In the genomic region with DNA sequence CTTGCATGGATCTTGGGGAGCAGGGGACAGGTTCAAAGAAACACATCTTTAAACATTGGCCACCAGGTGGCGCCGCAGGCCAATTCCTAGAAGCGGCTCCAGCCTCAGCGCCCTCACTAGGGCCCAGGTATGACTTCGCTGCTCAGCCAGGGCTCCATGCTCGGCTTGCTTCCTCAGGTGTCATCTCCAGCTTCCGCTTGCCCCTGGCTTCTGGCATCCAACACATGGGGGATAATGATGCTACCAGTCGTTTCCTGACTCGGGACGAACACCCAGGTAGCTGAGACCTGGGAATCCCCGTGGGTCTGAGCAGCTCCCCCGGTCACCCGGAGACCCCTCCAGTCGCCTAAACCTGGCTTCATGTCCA, we compare ENCODE assay signal across 8 cellular contexts. TPM values are rescaled to one million over a fixed set of nuclear protein-coding genes. Genes with fewer than 3 reads are reported as not detected.
DNase-seq lines count a peak whose midpoint lies in the region; ATAC-seq and TF ChIP-seq lines count a peak whose summit lies in the region.

No MANE protein-coding gene starts in this region.

- peaks cover 31% of the 10 kb centered on the region for H3K4me1 ChIP-seq in PC-9 (replicated peaks; ENCODE audit: insufficient read depth)
- peaks cover 0 to 19% (median 13%) of the 10 kb centered on the region in 3 donors for H3K4me1 ChIP-seq in esophagus squamous epithelium

- TF ChIP-seq RAD21 in Ishikawa (IDR thresholded peaks at IDR 0.05; ENCODE audit: low read depth): peak; percentile 94

- H3F3A ChIP-seq in PC-9 (ENCODE audit: insufficient read depth, low read depth): peaks cover 8% of the 10 kb centered on the region; the same call in 1 of the 2 replicates

- H3K36me3 ChIP-seq in PC-9 (ENCODE audit: low read depth) (no peaks in the 10 kb centered on the region), esophagus squamous epithelium (no peaks in the 10 kb centered on the region)

- no TSS peak for BruUV-seq in PC-9 (replicated peaks; lab: Mats Ljungman, UMichigan)

- peaks cover 42% of the 10 kb centered on the region for H3K36me3 Mint-ChIP-seq in nephron (ENCODE audit: low read depth)

- TF ChIP-seq EP300 in Ishikawa (IDR thresholded peaks at IDR 0.05; ENCODE audit: borderline replicate concordance): no peak

- H3K27me3 Mint-ChIP-seq in nephron (ENCODE audit: low read depth): no peaks in the 10 kb centered on the region

- peaks cover 36% of the 10 kb centered on the region for H3K4me1 Mint-ChIP-seq in nephron

- CTCF ChIA-PET in PC-9 (lab: Charles Lee): interaction anchor here (0.6 to 1.1 kb wide), 3 partner anchors 32 to 160 kb away, joined by 3 to 7 read pairs (median 6); no protein-coding TSS in a partner anchor

- peak overlapping the region; percentile 50 to 82 (median 79) for H3K27ac Mint-ChIP-seq in nephron

- 11 to 63% methylated on average over 7 to 10 of the region's 14 CpGs for WGBS in esophagus squamous epithelium, 2 donors

- H3K4me3 ChIP-seq in PC-9 (no peak overlapping the region), esophagus squamous epithelium (no peak overlapping the region)

- H4K20me1 ChIP-seq in PC-9 (ENCODE audit: insufficient read depth): no peaks in the 10 kb centered on the region

- H3K9me3 Mint-ChIP-seq in nephron: no peaks in the 10 kb centered on the region

- intact Hi-C loops in PC-9 (cut with micrococcal nuclease; ENCODE audit: unreplicated experiment): loop anchor here (1.0 to 10.0 kb wide), 4 partner anchors 39 to 356 kb away; no protein-coding TSS in a partner anchor
- intact Hi-C loops in esophagus squamous epithelium (cut with DNase I): loop anchor here (5.0 kb wide), 1 partner anchor 136 kb away; no protein-coding TSS in a partner anchor

- H3K9me3 ChIP-seq in PC-9 (ENCODE audit: insufficient read depth, low read depth): no peaks in the 10 kb centered on the region
- no peaks in the 10 kb centered on the region for H3K9me3 ChIP-seq in esophagus squamous epithelium

- POLR2A ChIA-PET in PC-9 (lab: Charles Lee; ENCODE audit: unreplicated experiment): no interaction called here

- H3K27ac ChIP-seq in PC-9 (no peak overlapping the region), esophagus squamous epithelium (no peak overlapping the region)

- H3K27me3 ChIP-seq in PC-9 (ENCODE audit: insufficient read depth, low read depth) (no peaks in the 10 kb centered on the region), esophagus squamous epithelium (no peaks in the 10 kb centered on the region)

- TF ChIP-seq CTCF in GM12872 (IDR thresholded peaks at IDR 0.05; ENCODE audit: insufficient read depth, low read depth, low read length) (peak; percentile 84), PC-9 (conservative IDR thresholded peaks at IDR 0.05) (peak; percentile 92), esophagus squamous epithelium (IDR thresholded peaks at IDR 0.05) (peak; percentile 85 to 92 (median 88)), nephron (IDR thresholded peaks at IDR 0.05; ENCODE audit: unreplicated experiment in 3 of 3) (peak; percentile 82 to 89 (median 84))

- peak; percentile 81 to 84 for DNase-seq in PC-9
- peak; percentile 90 for DNase-seq in activated T-cell treated with anti-CD3 and anti-CD28 coated beads, Interleukin-2, amount 50 U/mL, for 1 hour
- no peak for DNase-seq in esophagus squamous epithelium (lab: John Stamatoyannopoulos, UW)
- DNase-seq in stimulated activated naive CD8-positive, alpha-beta T cell treated with anti-CD3 and anti-CD28 coated beads, Interleukin-15, Interleukin-2, amounts not matched to agents 100 U/mL and 50 U/mL, for 24 hours: peak; percentile 92

- ATAC-seq in stimulated activated naive CD8-positive, alpha-beta T cell treated with anti-CD3 and anti-CD28 coated beads, Interleukin-15, Interleukin-2, amounts not matched to agents 100 U/mL and 50 U/mL, for 24 hours: peak; percentile 94
- ATAC-seq in HG03565 (IDR thresholded peaks at IDR 0.05; ENCODE audit: unreplicated experiment): no peak

- H2AFZ ChIP-seq in PC-9: no peak overlapping the region

- H3K9me2 ChIP-seq in PC-9 (ENCODE audit: insufficient read depth): no peaks in the 10 kb centered on the region

- H3K4me2 ChIP-seq in PC-9: peak overlapping the region; percentile 41; the same call in 1 of the 2 replicates

- no peaks in the 10 kb centered on the region for H3K79me2 ChIP-seq in PC-9 (ENCODE audit: low read depth)

- H3K4me3 Mint-ChIP-seq in nephron: peak overlapping the region in 2 of 3 experiments; percentile 20 to 49

- no peak for TF ChIP-seq POLR2A in esophagus squamous epithelium (IDR thresholded peaks at IDR 0.05)

TF ChIP-seq in Ishikawa, 13 proteins besides CTCF, POLR2A, EP300 and RAD21:
- TF ChIP-seq CEBPB (IDR thresholded peaks at IDR 0.05): no peak
- TF ChIP-seq FOXM1 (IDR thresholded peaks at IDR 0.05; ENCODE audit: borderline replicate concordance, low read depth): no peak
- TF ChIP-seq ZBTB7A (IDR thresholded peaks at IDR 0.05; ENCODE audit: low read depth): no peak
- no peak for TF ChIP-seq USF1 (IDR thresholded peaks at IDR 0.05)
- no peak for TF ChIP-seq CREB1 (IDR thresholded peaks at IDR 0.05; ENCODE audit: low read depth)
- TF ChIP-seq TAF1 (IDR thresholded peaks at IDR 0.05; ENCODE audit: low read depth): no peak
- no peak for TF ChIP-seq MAX (IDR thresholded peaks at IDR 0.05)
- TF ChIP-seq YY1 (IDR thresholded peaks at IDR 0.05; ENCODE audit: low read depth): no peak
- no peak for TF ChIP-seq NFIC (IDR thresholded peaks at IDR 0.05)
- TF ChIP-seq, protein P1, sequence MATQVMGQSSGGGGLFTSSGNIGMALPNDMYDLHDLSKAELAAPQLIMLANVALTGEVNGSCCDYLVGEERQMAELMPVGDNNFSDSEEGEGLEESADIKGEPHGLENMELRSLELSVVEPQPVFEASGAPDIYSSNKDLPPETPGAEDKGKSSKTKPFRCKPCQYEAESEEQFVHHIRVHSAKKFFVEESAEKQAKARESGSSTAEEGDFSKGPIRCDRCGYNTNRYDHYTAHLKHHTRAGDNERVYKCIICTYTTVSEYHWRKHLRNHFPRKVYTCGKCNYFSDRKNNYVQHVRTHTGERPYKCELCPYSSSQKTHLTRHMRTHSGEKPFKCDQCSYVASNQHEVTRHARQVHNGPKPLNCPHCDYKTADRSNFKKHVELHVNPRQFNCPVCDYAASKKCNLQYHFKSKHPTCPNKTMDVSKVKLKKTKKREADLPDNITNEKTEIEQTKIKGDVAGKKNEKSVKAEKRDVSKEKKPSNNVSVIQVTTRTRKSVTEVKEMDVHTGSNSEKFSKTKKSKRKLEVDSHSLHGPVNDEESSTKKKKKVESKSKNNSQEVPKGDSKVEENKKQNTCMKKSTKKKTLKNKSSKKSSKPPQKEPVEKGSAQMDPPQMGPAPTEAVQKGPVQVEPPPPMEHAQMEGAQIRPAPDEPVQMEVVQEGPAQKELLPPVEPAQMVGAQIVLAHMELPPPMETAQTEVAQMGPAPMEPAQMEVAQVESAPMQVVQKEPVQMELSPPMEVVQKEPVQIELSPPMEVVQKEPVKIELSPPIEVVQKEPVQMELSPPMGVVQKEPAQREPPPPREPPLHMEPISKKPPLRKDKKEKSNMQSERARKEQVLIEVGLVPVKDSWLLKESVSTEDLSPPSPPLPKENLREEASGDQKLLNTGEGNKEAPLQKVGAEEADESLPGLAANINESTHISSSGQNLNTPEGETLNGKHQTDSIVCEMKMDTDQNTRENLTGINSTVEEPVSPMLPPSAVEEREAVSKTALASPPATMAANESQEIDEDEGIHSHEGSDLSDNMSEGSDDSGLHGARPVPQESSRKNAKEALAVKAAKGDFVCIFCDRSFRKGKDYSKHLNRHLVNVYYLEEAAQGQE (IDR thresholded peaks at IDR 0.05; ENCODE audit: low read depth): no peak
- TF ChIP-seq TCF12 (IDR thresholded peaks at IDR 0.05; ENCODE audit: low read depth): no peak
- no peak for TF ChIP-seq EGR1 (IDR thresholded peaks at IDR 0.05)

RNA-seq across cellular contexts. Expression of gene MEX3A, which starts 8.5 kb away (rescaled TPM):
- 6.6 and 7.2 TPM in 2 replicates for total RNA-seq in PC-9 (2021)
- total RNA-seq in esophagus squamous epithelium: 1 to 10 TPM in 1 of 4 donors, under 1 TPM in 3; 0.15 to 1.4 (median 0.65) TPM

RNA-seq across cellular contexts. Expression of gene LMNA, which starts 23.7 kb away (rescaled TPM):
- total RNA-seq in PC-9 (2021) (569 and 580 TPM in 2 replicates), esophagus squamous epithelium (100 to 1,000 TPM; 322 to 480 (median 403) TPM)

RNA-seq across cellular contexts. Expression of gene RAB25, which starts 29.8 kb away (rescaled TPM):
- total RNA-seq in PC-9 (2021) (129 and 194 TPM in 2 replicates), esophagus squamous epithelium (100 to 1,000 TPM; 190 to 482 (median 272) TPM)

RNA-seq across cellular contexts. Expression of gene LAMTOR2, which starts 36.2 kb away (rescaled TPM):
- total RNA-seq in PC-9 (2021) (76.8 and 117 TPM in 2 replicates), esophagus squamous epithelium (10 to 100 TPM; 41.4 to 67.1 (median 53.3) TPM)

RNA-seq across cellular contexts. Expression of gene UBQLN4, which starts 37.2 kb away (rescaled TPM):
- total RNA-seq in PC-9 (2021): 47.4 and 58.4 TPM in 2 replicates
- 10 to 100 TPM; 19.7 to 32.7 (median 25.5) TPM for total RNA-seq in esophagus squamous epithelium
